ENCODE assay signal across 13 cellular contexts in genomic region chr4:88533937-88534750, GRCh38. TPM values are rescaled to one million over a fixed set of nuclear protein-coding genes. Genes with fewer than 3 reads are reported as not detected.
DNase-seq lines count a peak whose midpoint lies in the region; ATAC-seq and TF ChIP-seq lines count a peak whose summit lies in the region.
"Had no signal": no experiment of that assay in that cellular context is flagged by ENCODE, and none has a peak within 500 bp of the region (broad histone marks: within the 10 kb centered on the region; RNA-seq: fewer than 3 reads in every experiment).

No MANE protein-coding gene starts in this region.

- CTCF ChIA-PET in activated CD8-positive, alpha-beta memory T cell treated with anti-CD3 and anti-CD28 coated beads, Interleukin-2, amount 10 ng/mL, durations not matched to agents 7 days and 5 days (lab: Charles Lee) = interaction anchor here (1.2 to 1.6 kb wide), 3 partner anchors 8 to 322 kb away, joined by 3 to 4 read pairs (median 4); no protein-coding TSS in a partner anchor

- H3K4me1 Mint-ChIP-seq in activated CD8-positive, alpha-beta memory T cell treated with anti-CD3 and anti-CD28 coated beads, Interleukin-2, amount 10 ng/mL, durations not matched to agents 7 days and 5 days = no peaks in the 10 kb centered on the region

- H3K4me1 ChIP-seq in aorta (ENCODE audit: control insufficient read depth in 1 of 2, insufficient read depth in 2 of 2, low read length in 2 of 2) = no peaks in the 10 kb centered on the region
- H3K4me1 ChIP-seq: adrenal gland had no signal

- ATAC-seq in GM21360 (IDR thresholded peaks at IDR 0.05; ENCODE audit: unreplicated experiment) (no peak), aorta (ENCODE audit: low FRiP score) (no peak)
- no peak for ATAC-seq in activated CD8-positive, alpha-beta memory T cell treated with anti-CD3 and anti-CD28 coated beads, Interleukin-2, amount 10 ng/mL, durations not matched to agents 7 days and 5 days

- intact Hi-C loops in aorta (cut with DNase I) = loop anchor here in 1 of 2 donors (10.0 kb wide), 1 partner anchor 491 kb away; no protein-coding TSS in a partner anchor

- H3K9me3 Mint-ChIP-seq in activated CD8-positive, alpha-beta memory T cell treated with anti-CD3 and anti-CD28 coated beads, Interleukin-2, amount 10 ng/mL, durations not matched to agents 7 days and 5 days (ENCODE audit: low read depth) = no peaks in the 10 kb centered on the region
- H3K9me3 Mint-ChIP-seq: activated CD4-positive, alpha-beta memory T cell treated with anti-CD3 and anti-CD28 coated beads for 36 hours had no signal

- no peak for TF ChIP-seq CTCF in astrocyte of the spinal cord (IDR thresholded peaks at IDR 0.05; ENCODE audit: low read depth, low read length)

- H3K36me3 ChIP-seq in aorta (ENCODE audit: control insufficient read depth in 1 of 2, insufficient read depth in 2 of 2, low read length in 1 of 2) = no peaks in the 10 kb centered on the region
- H3K36me3 ChIP-seq: adrenal gland; BLaER1 treated with 17β-estradiol and CSF1 and Interleukin-3, amounts not matched to agents 10 nM and 100 nM; upper lobe of left lung had no signal

- H3K36me3 Mint-ChIP-seq in activated CD8-positive, alpha-beta memory T cell treated with anti-CD3 and anti-CD28 coated beads, Interleukin-2, amount 10 ng/mL, durations not matched to agents 7 days and 5 days = no peaks in the 10 kb centered on the region
- H3K36me3 Mint-ChIP-seq: activated CD4-positive, alpha-beta memory T cell treated with anti-CD3 and anti-CD28 coated beads for 36 hours had no signal

- 46 to 53% methylated on average over 4 of the region's 4 CpGs for WGBS in aorta, 2 donors

- no peak overlapping the region for H3K27ac Mint-ChIP-seq in activated CD8-positive, alpha-beta memory T cell treated with anti-CD3 and anti-CD28 coated beads, Interleukin-2, amount 10 ng/mL, durations not matched to agents 7 days and 5 days

- in situ Hi-C loops in astrocyte of the spinal cord (cut with HindIII; ENCODE audit: low sequenced_read_pairs) = no loop called here

- no peaks in the 10 kb centered on the region for H3K27me3 Mint-ChIP-seq in activated CD8-positive, alpha-beta memory T cell treated with anti-CD3 and anti-CD28 coated beads, Interleukin-2, amount 10 ng/mL, durations not matched to agents 7 days and 5 days
- H3K27me3 Mint-ChIP-seq: activated CD4-positive, alpha-beta memory T cell treated with anti-CD3 and anti-CD28 coated beads for 36 hours had no signal

- H3K4me3 ChIP-seq in astrocyte of the spinal cord (ENCODE audit: low read depth, low read length) = no peak overlapping the region
- no peak overlapping the region for H3K4me3 ChIP-seq in aorta (ENCODE audit: low read length in 2 of 2)
- H3K4me3 ChIP-seq: adrenal gland; BLaER1 treated with 17β-estradiol and CSF1 and Interleukin-3, amounts not matched to agents 10 nM and 100 nM; upper lobe of left lung had no signal

- H3K4me3 Mint-ChIP-seq in activated CD8-positive, alpha-beta memory T cell treated with anti-CD3 and anti-CD28 coated beads, Interleukin-2, amount 10 ng/mL, durations not matched to agents 7 days and 5 days = no peak overlapping the region
- H3K4me3 Mint-ChIP-seq: activated CD4-positive, alpha-beta memory T cell treated with anti-CD3 and anti-CD28 coated beads for 36 hours had no signal

- H3K9me3 ChIP-seq in aorta (ENCODE audit: control insufficient read depth, low read length) = no peaks in the 10 kb centered on the region
- H3K9me3 ChIP-seq: adrenal gland; BLaER1 treated with 17β-estradiol and CSF1 and Interleukin-3, amounts not matched to agents 10 nM and 100 nM; upper lobe of left lung had no signal

- H3K27me3 ChIP-seq in aorta (ENCODE audit: control insufficient read depth in 1 of 2, insufficient read depth in 2 of 2, low read length in 1 of 2) = no peaks in the 10 kb centered on the region
- H3K27me3 ChIP-seq: adrenal gland; BLaER1 treated with 17β-estradiol and CSF1 and Interleukin-3, amounts not matched to agents 10 nM and 100 nM; upper lobe of left lung had no signal

- DNase-seq in AG08396 (ENCODE audit: low spot score) = peak; percentile 49
- peak; percentile 96 for DNase-seq in LHCN-M2 (ENCODE audit: low read depth)
- DNase-seq in astrocyte of the spinal cord (ENCODE audit: low read depth, low spot score) = peak; percentile 85
- peak; percentile 88 for DNase-seq in iris pigment epithelial cell (ENCODE audit: low read depth)
- DNase-seq in activated CD8-positive, alpha-beta memory T cell treated with anti-CD3 and anti-CD28 coated beads, Interleukin-2, amount 10 ng/mL, durations not matched to agents 7 days and 5 days = no peak
- DNase-seq in aorta = no peak
- DNase-seq in NCI-H1436 (lab: John Stamatoyannopoulos, UW) = no peak
- DNase-seq: adrenal gland, retina, upper lobe of left lung had no signal

- no peak overlapping the region for H3K27ac ChIP-seq in aorta (ENCODE audit: low read depth in 1 of 2, low read length in 2 of 2)
- H3K27ac ChIP-seq: adrenal gland; BLaER1 treated with 17β-estradiol and CSF1 and Interleukin-3, amounts not matched to agents 10 nM and 100 nM; upper lobe of left lung had no signal

RNA-seq across cellular contexts. Expression of gene PYURF, which starts 10.6 kb away (rescaled TPM):
- 97.4 and 101 TPM in 2 replicates for total RNA-seq in LHCN-M2 (2014; rRNA removed)
- polyA plus RNA-seq in LHCN-M2 (2012) = 71.1 TPM
- 10 to 100 TPM; 44.3 to 51.2 TPM for total RNA-seq in activated CD8-positive, alpha-beta memory T cell treated with anti-CD3 and anti-CD28 coated beads, Interleukin-2, amount 10 ng/mL, durations not matched to agents 7 days and 5 days
- total RNA-seq in aorta = 10 to 100 TPM; 51.9 TPM
- polyA plus RNA-seq in aorta = 100 to 1,000 TPM in 1 of 2 donors, 10 to 100 TPM in 1; 88.0 to 115 TPM

RNA-seq across cellular contexts. Expression of gene HERC3, which starts 58.1 kb away (rescaled TPM):
- total RNA-seq in LHCN-M2 (2014; rRNA removed) (21.3 and 21.8 TPM in 2 replicates), aorta (10 to 100 TPM; 34.4 to 46.2 TPM)
- polyA plus RNA-seq in LHCN-M2 (2012) = 12.1 TPM
- total RNA-seq in activated CD8-positive, alpha-beta memory T cell treated with anti-CD3 and anti-CD28 coated beads, Interleukin-2, amount 10 ng/mL, durations not matched to agents 7 days and 5 days = 10 to 100 TPM; 21.3 to 24.9 TPM
- 1 to 10 TPM; 5.5 to 9.0 TPM for polyA plus RNA-seq in aorta

Comparison
In these comparisons a context has a peak if more than half of its experiments do, and no peak if none do; other contexts are left out.
1. DNase-seq: peak in AG08396 (single experiment), LHCN-M2 (single experiment), astrocyte of the spinal cord (single experiment) and iris pigment epithelial cell (single experiment); none in activated CD8-positive, alpha-beta memory T cell treated with anti-CD3 and anti-CD28 coated beads, Interleukin-2, amount 10 ng/mL, durations not matched to agents 7 days and 5 days (single experiment), aorta (0 of 2) and NCI-H1436 (single experiment).